Comparison of ENCODE assay signal across 15 cellular contexts in the genomic region with DNA sequence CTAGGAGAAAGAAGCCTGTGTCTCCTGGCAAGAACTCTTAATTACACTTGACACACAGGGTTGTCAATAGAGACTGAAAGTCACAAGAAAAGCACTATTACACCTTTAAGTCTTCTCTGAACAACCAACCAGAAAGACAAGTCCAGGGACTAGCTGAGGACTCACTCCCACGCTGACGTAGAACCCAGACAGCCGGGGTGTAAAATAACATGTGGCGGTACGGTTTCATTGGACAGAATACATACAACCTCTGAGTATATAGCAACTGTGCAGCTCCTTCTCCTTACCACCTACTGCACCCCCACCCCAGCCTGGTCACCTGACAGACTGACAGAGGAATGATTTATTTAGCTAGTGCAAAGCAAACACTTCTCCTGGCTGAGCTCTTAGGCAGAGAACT.
DNase-seq lines count a peak whose midpoint lies in the region; ATAC-seq, FAIRE-seq and TF ChIP-seq lines count a peak whose summit lies in the region.
"Had no signal": no experiment of that assay in that cellular context is flagged by ENCODE, and none has a peak within 500 bp of the region (broad histone marks: within the 10 kb centered on the region; RNA-seq: fewer than 3 reads in every experiment).

No MANE protein-coding gene starts in this region.

- TF ChIP-seq CTCF in hepatocyte (IDR thresholded peaks at IDR 0.05; ENCODE audit: poor library complexity), result no peak

- no peaks in the 10 kb centered on the region for H3K9me2 ChIP-seq in hepatocyte (replicated peaks; ENCODE audit: insufficient read depth)

- H3K9me3 ChIP-seq in hepatocyte (ENCODE audit: low read depth) (no peaks in the 10 kb centered on the region), small intestine (ENCODE audit: control insufficient read depth, low read depth) (no peaks in the 10 kb centered on the region)
- H3K9me3 ChIP-seq: ovary had no signal

- H3K4me1 ChIP-seq in hepatocyte (ENCODE audit: insufficient read depth) (peaks cover 10% of the 10 kb centered on the region), small intestine (ENCODE audit: control insufficient read depth in 2 of 2, insufficient read depth in 1 of 2, low read depth in 1 of 2, low read length in 1 of 2) (no peaks in the 10 kb centered on the region)

- H3K4me2 ChIP-seq in hepatocyte, result peak overlapping the region; percentile 55

- H3K4me3 ChIP-seq in hepatocyte (no peak overlapping the region), small intestine (ENCODE audit: low read depth in 1 of 2, low read length in 2 of 2) (no peak overlapping the region)
- H3K4me3 ChIP-seq: ovary had no signal

- 46% methylated on average over 5 of the region's 5 CpGs for WGBS in hepatocyte (ENCODE audit: low lambda C conversion rate, missing lambda C conversion rate)
- 45 to 70% (median 48%) methylated on average over 5 of the region's 5 CpGs for WGBS in small intestine, 3 donors

- CTCF ChIA-PET in HEK293T (lab: Yijun Ruan, JAX), result no interaction called here

- ATAC-seq in GM18520 (IDR thresholded peaks at IDR 0.05; ENCODE audit: unreplicated experiment), result no peak

- H4K20me1 ChIP-seq in hepatocyte (ENCODE audit: insufficient read depth, poor library complexity, severe bottlenecking), result no peaks in the 10 kb centered on the region

- H3K79me2 ChIP-seq in hepatocyte, result no peaks in the 10 kb centered on the region

- H3K27me3 ChIP-seq in hepatocyte, result no peaks in the 10 kb centered on the region
- H3K27me3 ChIP-seq in small intestine (ENCODE audit: control insufficient read depth in 2 of 2, insufficient read depth in 2 of 2, low read length in 2 of 2), result no peaks in the 10 kb centered on the region
- H3K27me3 ChIP-seq: ovary had no signal

- peak overlapping the region; percentile 90 for H3K27ac ChIP-seq in hepatocyte
- no peak overlapping the region for H3K27ac ChIP-seq in small intestine (ENCODE audit: low read depth in 1 of 2, low read length in 1 of 2)
- no peak overlapping the region for H3K27ac ChIP-seq in substantia nigra (ENCODE audit: low read depth, low read length, poor library complexity, severe bottlenecking)
- H3K27ac ChIP-seq: ovary had no signal

- peak overlapping the region; percentile 43 for H2AFZ ChIP-seq in hepatocyte

- H3K36me3 ChIP-seq in hepatocyte (replicated peaks; ENCODE audit: insufficient read depth, low read depth) (no peaks in the 10 kb centered on the region), small intestine (ENCODE audit: control insufficient read depth in 2 of 2, insufficient read depth in 2 of 2, low read length in 2 of 2) (no peaks in the 10 kb centered on the region)
- H3K36me3 ChIP-seq: ovary had no signal

- peak; percentile 7 for DNase-seq in HEK293T (ENCODE audit: extremely low spot score)
- DNase-seq in NCI-H748 (lab: John Stamatoyannopoulos, UW; ENCODE audit: unreplicated experiment), result peak; percentile 60
- peak; percentile 86 for DNase-seq in hepatocyte (ENCODE audit: low spot score)
- DNase-seq in small intestine, result peak; percentile 20
- DNase-seq in substantia nigra (lab: John Stamatoyannopoulos, UW), result no peak
- no peak for DNase-seq in EL
- no peak for DNase-seq in hepatic stellate cell (ENCODE audit: low spot score)
- DNase-seq: activated T-cell treated with anti-CD3 and anti-CD28 coated beads for 4 hours; amniotic stem cell; CD4-positive, alpha-beta memory T cell; H7; NCI-H1930; ovary; stimulated activated CD4-positive, alpha-beta T cell treated with anti-CD3 and anti-CD28 coated beads, Interleukin-4, amount 100 ng/mL, for 1 hour had no signal

- FAIRE-seq in small intestine (lab: Jason Lieb, UNC), result no peak

- POLR2A ChIA-PET in HEK293T (lab: Yijun Ruan, JAX), result interaction anchor here (0.7 kb wide), 1 partner anchor 103 kb away, joined by 3 read pairs; no protein-coding TSS in a partner anchor

TF ChIP-seq in HEK293T, 16 proteins besides CTCF, POLR2A, EP300 and RAD21:
- TF ChIP-seq, protein P1, sequence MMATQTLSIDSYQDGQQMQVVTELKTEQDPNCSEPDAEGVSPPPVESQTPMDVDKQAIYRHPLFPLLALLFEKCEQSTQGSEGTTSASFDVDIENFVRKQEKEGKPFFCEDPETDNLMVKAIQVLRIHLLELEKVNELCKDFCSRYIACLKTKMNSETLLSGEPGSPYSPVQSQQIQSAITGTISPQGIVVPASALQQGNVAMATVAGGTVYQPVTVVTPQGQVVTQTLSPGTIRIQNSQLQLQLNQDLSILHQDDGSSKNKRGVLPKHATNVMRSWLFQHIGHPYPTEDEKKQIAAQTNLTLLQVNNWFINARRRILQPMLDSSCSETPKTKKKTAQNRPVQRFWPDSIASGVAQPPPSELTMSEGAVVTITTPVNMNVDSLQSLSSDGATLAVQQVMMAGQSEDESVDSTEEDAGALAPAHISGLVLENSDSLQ (IDR thresholded peaks at IDR 0.05), result peak; percentile 87
- TF ChIP-seq TARDBP (IDR thresholded peaks at IDR 0.05), result no peak

Comparison
In these comparisons a context has a peak if more than half of its experiments do, and no peak if none do; other contexts are left out.
1. DNase-seq: peak in HEK293T (single experiment), NCI-H748 (single experiment), hepatocyte (single experiment) and small intestine (single experiment); none in substantia nigra (0 of 49), EL (single experiment) and hepatic stellate cell (single experiment).